In genomic region chr3:172973799-172974198, GRCh38 we compare ENCODE assay signal across 19 cellular contexts.
A peak's percentile ranks its signal among the peaks of the same experiment; 100 is the strongest.
DNase-seq lines count a peak whose midpoint lies in the region; TF ChIP-seq lines count a peak whose summit lies in the region.
"Had no signal": no experiment of that assay in that cellular context is flagged by ENCODE, and none has a peak within 500 bp of the region (broad histone marks: within the 10 kb centered on the region; RNA-seq: fewer than 3 reads in every experiment).

No MANE protein-coding gene starts in this region.

- TF ChIP-seq CTCF in sigmoid colon (IDR thresholded peaks at IDR 0.05): no peak

- 49 to 70% methylated on average over 2 of the region's 2 CpGs for WGBS in sigmoid colon, 2 donors

- TF ChIP-seq POLR2A in sigmoid colon (IDR thresholded peaks at IDR 0.05): no peak

- H3K9me3 ChIP-seq in sigmoid colon: no peaks in the 10 kb centered on the region
- H3K9me3 ChIP-seq: Peyer's patch, SK-N-SH had no signal

- H3K36me3 ChIP-seq in sigmoid colon: no peaks in the 10 kb centered on the region
- H3K36me3 ChIP-seq: Peyer's patch had no signal

- H3K27ac ChIP-seq in sigmoid colon: no peak overlapping the region
- H3K27ac ChIP-seq: HL-60, Peyer's patch had no signal

- no peaks in the 10 kb centered on the region for H3K27me3 ChIP-seq in sigmoid colon
- H3K27me3 ChIP-seq: Peyer's patch had no signal

- no peak overlapping the region for H3K4me3 ChIP-seq in sigmoid colon
- H3K4me3 ChIP-seq: Peyer's patch had no signal

- TF ChIP-seq EP300 in sigmoid colon (IDR thresholded peaks at IDR 0.05): no peak

- intact Hi-C loops in sigmoid colon (cut with DNase I): no loop called here

- no peaks in the 10 kb centered on the region for H3K4me1 ChIP-seq in sigmoid colon
- H3K4me1 ChIP-seq: Peyer's patch had no signal

- DNase-seq in DMS79 (lab: John Stamatoyannopoulos, UW) (peak; percentile 80), DMS79 treated with DMSO at 0.1 percent for 48 hours (lab: John Stamatoyannopoulos, UW) (peak; percentile 74), NCI-H2107 (lab: John Stamatoyannopoulos, UW) (peak; percentile 58), NCI-H69 (lab: John Stamatoyannopoulos, UW) (peak; percentile 8), GM19240 (ENCODE audit: insufficient read length, low spot score) (no peak), T-helper 2 cell (no peak), sigmoid colon (no peak)
- DNase-seq: C1 segment of cervical spinal cord; CD4-positive, alpha-beta memory T cell; COR-L47; DND-41; NCI-H1092 treated with DMSO at 0.1 percent for 48 hours; NCI-H526; OCI-M1; Peyer's patch; SIG-M5; SK-N-SH; SW 1271 had no signal

Comparison
In these comparisons a context has a peak if more than half of its experiments do, and no peak if none do; other contexts are left out.
1. DNase-seq: peak in DMS79 (single experiment), DMS79 treated with DMSO at 0.1 percent for 48 hours (single experiment), NCI-H2107 (single experiment) and NCI-H69 (single experiment); none in GM19240 (single experiment), T-helper 2 cell (0 of 5) and sigmoid colon (single experiment).